Comparison of ENCODE assay signal across 14 cellular contexts in genomic region chr6:44730771-44731391, GRCh38.
DNase-seq lines count a peak whose midpoint lies in the region; ATAC-seq and TF ChIP-seq lines count a peak whose summit lies in the region.
"Had no signal": no experiment of that assay in that cellular context is flagged by ENCODE, and none has a peak within 500 bp of the region (broad histone marks: within the 10 kb centered on the region; RNA-seq: fewer than 3 reads in every experiment).

No MANE protein-coding gene starts in this region.

- 0 out of 2 replicates have a peak overlapping the region, but pooled peaks have one; percentile 48 for H3K14ac ChIP-seq in IMR-90 (replicated peaks; ENCODE audit: low read depth, low read length)

- no peaks in the 10 kb centered on the region for H3K79me1 ChIP-seq in IMR-90 (ENCODE audit: low read depth in 1 of 2, low read length in 2 of 2)

- no peak overlapping the region for H3K4ac ChIP-seq in IMR-90 (ENCODE audit: low read depth, low read length)

- no peak overlapping the region for H2BK120ac ChIP-seq in IMR-90 (ENCODE audit: low read depth, low read length)

- ATAC-seq in IMR-90 (ENCODE audit: low read depth) (peak; percentile 96), right cardiac atrium (no peak)
- ATAC-seq: upper lobe of right lung had no signal

- no TSS peak for BruUV-seq in IMR-90 (replicated peaks; lab: Mats Ljungman, UMichigan)

- no peak overlapping the region for H3K27ac ChIP-seq in IMR-90 (ENCODE audit: insufficient read depth, low read length)
- peak overlapping the region; percentile 4 for H3K27ac ChIP-seq in muscle layer of colon (ENCODE audit: low read depth, low read length)
- no peak overlapping the region for H3K27ac ChIP-seq in right cardiac atrium (ENCODE audit: low read length)
- H3K27ac ChIP-seq: BLaER1, upper lobe of right lung, WERI-Rb-1 had no signal

- no peak for TF ChIP-seq POLR2A in IMR-90 (IDR thresholded peaks at IDR 0.05; ENCODE audit: low read depth, low read length)

- no peak overlapping the region for H3K4me3 ChIP-seq in IMR-90 (ENCODE audit: insufficient read depth, low read depth, low read length)
- no peak overlapping the region for H3K4me3 ChIP-seq in choroid plexus epithelial cell (ENCODE audit: low read depth, low read length)
- no peak overlapping the region for H3K4me3 ChIP-seq in muscle layer of colon (ENCODE audit: low read depth in 1 of 2, low read length in 2 of 2)
- no peak overlapping the region for H3K4me3 ChIP-seq in right cardiac atrium (ENCODE audit: low read length)
- H3K4me3 ChIP-seq: BLaER1, upper lobe of right lung had no signal

- peak; percentile 75 for DNase-seq in AG08396 (ENCODE audit: low spot score)
- peak; percentile 66 for DNase-seq in IMR-90
- DNase-seq in choroid plexus epithelial cell (ENCODE audit: low read depth), result peak; percentile 87
- no peak for DNase-seq in activated naive CD4-positive, alpha-beta T cell treated with Interleukin-2 at 50 U/mL for 16 hours
- DNase-seq in SKM-1 (lab: John Stamatoyannopoulos, UW; ENCODE audit: unreplicated experiment), result no peak
- no peak for DNase-seq in posterior vena cava (ENCODE audit: low spot score)
- no peak for DNase-seq in right cardiac atrium
- DNase-seq: endodermal cell, NCI-H1092 treated with DMSO at 0.1 percent for 48 hours, NCI-H510A, upper lobe of right lung had no signal

- no peak overlapping the region for H4K5ac ChIP-seq in IMR-90 (ENCODE audit: low read depth, low read length)

- H2BK15ac ChIP-seq in IMR-90 (ENCODE audit: low read depth, low read length), result no peak overlapping the region

- H3K56ac ChIP-seq in IMR-90 (ENCODE audit: extremely low read depth, insufficient read depth, low read length), result no peak overlapping the region

- H3K9me3 ChIP-seq in IMR-90 (ENCODE audit: control insufficient read depth, insufficient read depth, low read length) (no peaks in the 10 kb centered on the region), muscle layer of colon (ENCODE audit: low read length) (no peaks in the 10 kb centered on the region), right cardiac atrium (ENCODE audit: control insufficient read depth, low read length) (no peaks in the 10 kb centered on the region)
- H3K9me3 ChIP-seq: BLaER1, upper lobe of right lung had no signal

- POLR2A ChIA-PET in IMR-90 (lab: Charles Lee; ENCODE audit: unreplicated experiment), result no interaction called here

- in situ Hi-C loops in IMR-90 (cut with MboI; ENCODE audit: low sequenced_read_pairs), result no loop called here

- no peak overlapping the region for H3K23ac ChIP-seq in IMR-90 (ENCODE audit: low read depth, low read length)

- H3K4me2 ChIP-seq in IMR-90 (ENCODE audit: low read depth, low read length), result peak overlapping the region; percentile 48
- H3K4me2 ChIP-seq: BLaER1 had no signal

- H4K8ac ChIP-seq in IMR-90 (ENCODE audit: low read depth in 2 of 2, low read length in 2 of 2), result no peak overlapping the region; a peak in 1 of 4 replicates

- H3K4me1 ChIP-seq in IMR-90 (ENCODE audit: control insufficient read depth, insufficient read depth, low read length) (peaks cover 11% of the 10 kb centered on the region), muscle layer of colon (ENCODE audit: insufficient read depth, low read length) (peaks cover 44% of the 10 kb centered on the region), right cardiac atrium (ENCODE audit: control insufficient read depth, insufficient read depth, low read length) (no peaks in the 10 kb centered on the region)
- H3K4me1 ChIP-seq: BLaER1, upper lobe of right lung had no signal

- no peak overlapping the region for H4K91ac ChIP-seq in IMR-90 (ENCODE audit: insufficient read depth, low read depth, low read length)

- H2AFZ ChIP-seq in IMR-90 (replicated peaks; ENCODE audit: low read length, poor library complexity), result no peak overlapping the region

- peaks cover 14% of the 10 kb centered on the region; the same call in 1 of the 2 replicates for H4K20me1 ChIP-seq in IMR-90 (ENCODE audit: insufficient read depth, low read length)
- H4K20me1 ChIP-seq: BLaER1 had no signal

- peaks cover 12% of the 10 kb centered on the region for H3K9me1 ChIP-seq in IMR-90 (ENCODE audit: insufficient read depth, low read length)

- H2BK20ac ChIP-seq in IMR-90 (ENCODE audit: low read depth, low read length), result no peak overlapping the region; the same call in 1 of the 2 replicates

- no peak overlapping the region for H3K18ac ChIP-seq in IMR-90 (ENCODE audit: low read depth, low read length)

- H2AK5ac ChIP-seq in IMR-90 (ENCODE audit: low read depth, low read length), result peak overlapping the region; percentile 40; the same call in 1 of the 2 replicates

- TF ChIP-seq RAD21 in IMR-90 (IDR thresholded peaks at IDR 0.05; ENCODE audit: low read length), result no peak

- no peaks in the 10 kb centered on the region for H3K36me3 ChIP-seq in IMR-90 (ENCODE audit: control insufficient read depth, insufficient read depth, low read length)
- no peaks in the 10 kb centered on the region for H3K36me3 ChIP-seq in muscle layer of colon (ENCODE audit: insufficient read depth, low read length)
- H3K36me3 ChIP-seq: BLaER1, upper lobe of right lung, WERI-Rb-1 had no signal

- H3K9ac ChIP-seq in IMR-90 (ENCODE audit: low read depth, low read length) (no peak overlapping the region), muscle layer of colon (ENCODE audit: low read length) (no peak overlapping the region)
- H3K9ac ChIP-seq: BLaER1 had no signal

- peaks cover 31% of the 10 kb centered on the region for H3K27me3 ChIP-seq in IMR-90 (ENCODE audit: control insufficient read depth, insufficient read depth, low read length)
- H3K27me3 ChIP-seq in muscle layer of colon (ENCODE audit: control insufficient read depth in 1 of 2, insufficient read depth in 2 of 2, low read length in 2 of 2), result no peaks in the 10 kb centered on the region
- H3K27me3 ChIP-seq in right cardiac atrium (ENCODE audit: control insufficient read depth, insufficient read depth), result no peaks in the 10 kb centered on the region
- H3K27me3 ChIP-seq: BLaER1, upper lobe of right lung had no signal

- TF ChIP-seq CTCF in IMR-90 (conservative IDR thresholded peaks at IDR 0.05; ENCODE audit: low read depth, low read length) (no peak), choroid plexus epithelial cell (conservative IDR thresholded peaks at IDR 0.05; ENCODE audit: low read depth, low read length) (peak; percentile 5)

- no peak overlapping the region for H2BK5ac ChIP-seq in IMR-90 (ENCODE audit: low read depth, low read length, poor library complexity, severe bottlenecking)

- CTCF ChIA-PET in IMR-90 (lab: Yijun Ruan, JAX), result no interaction called here

- no peak overlapping the region for H2AK9ac ChIP-seq in IMR-90 (replicated peaks; ENCODE audit: low read depth, low read length, poor library complexity)

- intact Hi-C loops in IMR-90 (cut with micrococcal nuclease), result no loop called here
- intact Hi-C loops in posterior vena cava (cut with DNase I), result loop anchor here in 1 of 2 donors (5.0 kb wide), 1 partner anchor 981 kb away; no protein-coding TSS in a partner anchor
- intact Hi-C loops in right cardiac atrium (cut with DNase I), result no loop called here

- dilution Hi-C loops in IMR-90 (cut with HindIII; ENCODE audit: low sequenced_read_pairs, unreplicated experiment), result no loop called here

- no CpG with 5 or more reads among the region's 7 CpGs for WGBS in IMR-90 (ENCODE audit: extremely low coverage in 2 of 2, insufficient read length in 1 of 2), 2 experiments
- 65% methylated on average over 7 of the region's 7 CpGs for WGBS in right cardiac atrium

TF ChIP-seq in IMR-90, 13 proteins besides CTCF, POLR2A, EP300 and RAD21:
- TF ChIP-seq FOS (IDR thresholded peaks at IDR 0.05; ENCODE audit: low read depth, low read length), result no peak
- TF ChIP-seq RFX5 (IDR thresholded peaks at IDR 0.05; ENCODE audit: low read depth, low read length), result no peak
- TF ChIP-seq RCOR1 (IDR thresholded peaks at IDR 0.05; ENCODE audit: insufficient replicate concordance, low read length), result no peak
- no peak for TF ChIP-seq MXI1 (IDR thresholded peaks at IDR 0.05; ENCODE audit: borderline replicate concordance, low read depth, low read length)
- TF ChIP-seq BHLHE40 (IDR thresholded peaks at IDR 0.05; ENCODE audit: low read depth, low read length), result no peak
- no peak for TF ChIP-seq CHD1 (IDR thresholded peaks at IDR 0.05; ENCODE audit: low read depth, low read length)
- no peak for TF ChIP-seq MAZ (IDR thresholded peaks at IDR 0.05; ENCODE audit: borderline replicate concordance, low read depth, low read length)
- no peak for TF ChIP-seq CEBPB (IDR thresholded peaks at IDR 0.05; ENCODE audit: low read depth, low read length)
- TF ChIP-seq NFE2L2 (IDR thresholded peaks at IDR 0.05; ENCODE audit: low read depth, low read length), result no peak
- TF ChIP-seq MAFK (IDR thresholded peaks at IDR 0.05; ENCODE audit: low read depth, low read length), result no peak
- no peak for TF ChIP-seq SMC3 (IDR thresholded peaks at IDR 0.05; ENCODE audit: low read depth, low read length)
- no peak for TF ChIP-seq ELK1 (IDR thresholded peaks at IDR 0.05; ENCODE audit: borderline replicate concordance, low read depth, low read length)

Comparison
In these comparisons a context has a peak if more than half of its experiments do, and no peak if none do; other contexts are left out.
1. DNase-seq: peak in AG08396 (single experiment), IMR-90 (single experiment) and choroid plexus epithelial cell (single experiment); none in activated naive CD4-positive, alpha-beta T cell treated with Interleukin-2 at 50 U/mL for 16 hours (single experiment), SKM-1 (single experiment), posterior vena cava (single experiment) and right cardiac atrium (0 of 3).